8 cellular contexts compared by ENCODE assay signal in genomic region chr19:1262687-1263123, GRCh38. TPM values are rescaled to one million over a fixed set of nuclear protein-coding genes. Genes with fewer than 3 reads are reported as not detected.
DNase-seq lines count a peak whose midpoint lies in the region; ATAC-seq and TF ChIP-seq lines count a peak whose summit lies in the region.

No MANE protein-coding gene starts in this region.

- H3K4me1 ChIP-seq in breast epithelium = peaks cover 41 to 55% of the 10 kb centered on the region in 2 donors
- H3K4me1 ChIP-seq in mucosa of stomach (ENCODE audit: control insufficient read depth, insufficient read depth, low read length) = peaks cover 83% of the 10 kb centered on the region
- H3K4me1 ChIP-seq in vagina = peaks cover 86% of the 10 kb centered on the region

- no peak overlapping the region for H3K27ac Mint-ChIP-seq in activated naive CD4-positive, alpha-beta T cell treated with anti-CD3 and anti-CD28 coated beads, Interleukin-2, amount 50 U/mL, for 24 hours

- H3K27ac ChIP-seq in breast epithelium = peak overlapping the region; percentile 97 to 98
- peak overlapping the region; percentile 97 for H3K27ac ChIP-seq in vagina

- no peaks in the 10 kb centered on the region for H3K27me3 ChIP-seq in breast epithelium
- H3K27me3 ChIP-seq in mucosa of stomach (ENCODE audit: control insufficient read depth, insufficient read depth, low read length) = no peaks in the 10 kb centered on the region
- H3K27me3 ChIP-seq in vagina = no peaks in the 10 kb centered on the region

- H3K9me3 ChIP-seq in breast epithelium (no peaks in the 10 kb centered on the region), mucosa of stomach (ENCODE audit: control insufficient read depth, low read length) (no peaks in the 10 kb centered on the region), vagina (no peaks in the 10 kb centered on the region)

- no peak for TF ChIP-seq POLR2A in breast epithelium (IDR thresholded peaks at IDR 0.05)
- no peak for TF ChIP-seq POLR2A in vagina (IDR thresholded peaks at IDR 0.05)

- ATAC-seq in GM21528 (IDR thresholded peaks at IDR 0.05; ENCODE audit: low FRiP score, unreplicated experiment) = no peak

- H3K4me1 Mint-ChIP-seq in activated naive CD4-positive, alpha-beta T cell treated with anti-CD3 and anti-CD28 coated beads, Interleukin-2, amount 50 U/mL, for 24 hours = peaks cover 56% of the 10 kb centered on the region

- H3K9me3 Mint-ChIP-seq in activated naive CD4-positive, alpha-beta T cell treated with anti-CD3 and anti-CD28 coated beads, Interleukin-2, amount 50 U/mL, for 24 hours = no peaks in the 10 kb centered on the region

- no peaks in the 10 kb centered on the region for H3K36me3 ChIP-seq in breast epithelium
- H3K36me3 ChIP-seq in mucosa of stomach (ENCODE audit: control insufficient read depth, insufficient read depth, low read length) = peaks cover 5% of the 10 kb centered on the region
- H3K36me3 ChIP-seq in vagina = peaks cover 0 to 7% of the 10 kb centered on the region in 2 donors

- peaks cover under 1% of the 10 kb centered on the region for H3K36me3 Mint-ChIP-seq in activated naive CD4-positive, alpha-beta T cell treated with anti-CD3 and anti-CD28 coated beads, Interleukin-2, amount 50 U/mL, for 24 hours

- intact Hi-C loops in breast epithelium (cut with DNase I; ENCODE audit: low total_unique reads) (no loop called here), vagina (cut with DNase I) (no loop called here)

- peak overlapping the region; percentile 71 for H3K9ac ChIP-seq in mucosa of stomach (ENCODE audit: low read length)

- peak overlapping the region in 2 of 3 donors; percentile 70 to 79 for H3K4me3 ChIP-seq in breast epithelium
- H3K4me3 ChIP-seq in mucosa of stomach (ENCODE audit: low read length) = no peak overlapping the region
- H3K4me3 ChIP-seq in vagina = no peak overlapping the region

- TF ChIP-seq CTCF in breast epithelium (IDR thresholded peaks at IDR 0.05) (no peak), vagina (IDR thresholded peaks at IDR 0.05) (no peak)

- no peaks in the 10 kb centered on the region for H3K27me3 Mint-ChIP-seq in activated naive CD4-positive, alpha-beta T cell treated with anti-CD3 and anti-CD28 coated beads, Interleukin-2, amount 50 U/mL, for 24 hours

- DNase-seq in activated naive CD4-positive, alpha-beta T cell (lab: John Stamatoyannopoulos, UW) = no peak
- DNase-seq in breast epithelium (ENCODE audit: low spot score in 2 of 2) (peak in 1 of 2 donors; percentile 20), vagina (ENCODE audit: extremely low spot score in 2 of 2) (no peak), SW480 (ENCODE audit: low spot score) (no peak)
- DNase-seq in activated CD8-positive, alpha-beta memory T cell treated with anti-CD3 and anti-CD28 coated beads for 24 hours = no peak

- H3K4me3 Mint-ChIP-seq in activated naive CD4-positive, alpha-beta T cell treated with anti-CD3 and anti-CD28 coated beads, Interleukin-2, amount 50 U/mL, for 24 hours = peak overlapping the region; percentile 42

RNA-seq across cellular contexts. Expression of gene CIRBP, which starts 6.4 kb away (rescaled TPM):
- total RNA-seq in breast epithelium (100 to 1,000 TPM; 458 to 758 (median 656) TPM), vagina (192 TPM)

RNA-seq across cellular contexts. Expression of gene FAM174C, which starts 12.6 kb away (rescaled TPM):
- total RNA-seq in breast epithelium = 10 to 100 TPM; 43.9 to 60.6 (median 53.1) TPM
- 64.8 TPM for total RNA-seq in vagina

RNA-seq across cellular contexts. Expression of gene MIDN, which starts 14.3 kb away (rescaled TPM):
- total RNA-seq in breast epithelium = 10 to 100 TPM; 13.8 to 28.5 (median 22.4) TPM
- 170 TPM for total RNA-seq in vagina

RNA-seq across cellular contexts. Expression of gene ATP5F1D, which starts 21.2 kb away (rescaled TPM):
- 10 to 100 TPM; 47.6 to 64.9 (median 61.3) TPM for total RNA-seq in breast epithelium
- 154 TPM for total RNA-seq in vagina

RNA-seq across cellular contexts. Expression of gene EFNA2, which starts 23.0 kb away (rescaled TPM):
- under 1 TPM in 1 of 3 donors, not detected in 2; 0.66 TPM for total RNA-seq in breast epithelium
- not detected for total RNA-seq in vagina

Comparison
In these comparisons a context has a peak if more than half of its experiments do, and no peak if none do; other contexts are left out.
1. H3K4me3 ChIP-seq: peak in breast epithelium (2 of 3); none in mucosa of stomach (single experiment) and vagina (0 of 2).